In genomic region chr15:84653910-84654688, GRCh38 we compare ENCODE assay signal across 1 cellular context.
A peak's percentile ranks its signal among the peaks of the same experiment; 100 is the strongest.
TF ChIP-seq lines count a peak whose summit lies in the region.

TSS of gene WDR73 (minus strand) at chr15:84654283. CDS start at chr15:84654274, 9 bp downstream.

TF ChIP-seq in HEK293, 187 proteins besides CTCF, POLR2A, EP300 and RAD21 (continued from another document and continues in another):
- peak; percentile 92 for TF ChIP-seq ZBTB11 (tag by site-specific recombination; conservative IDR thresholded peaks at IDR 0.05; ENCODE audit: low read depth)
- TF ChIP-seq ZNF548 (tag by site-specific recombination; IDR thresholded peaks at IDR 0.05) = no peak
- no peak for TF ChIP-seq ZNF362 (tag by site-specific recombination; IDR thresholded peaks at IDR 0.05)
- no peak for TF ChIP-seq ZNF155 (tag by site-specific recombination; IDR thresholded peaks at IDR 0.05)
- peak; percentile 69; the same call in 1 of the 2 replicates for TF ChIP-seq ZFP37 (tag by site-specific recombination; IDR thresholded peaks at IDR 0.05)
- no peak for TF ChIP-seq ZNF473 (tag by site-specific recombination; IDR thresholded peaks at IDR 0.05)
- no peak for TF ChIP-seq ZNF561 (tag by site-specific recombination; IDR thresholded peaks at IDR 0.05; ENCODE audit: borderline replicate concordance)
- peak; percentile 73 for TF ChIP-seq IKZF3 (tag by site-specific recombination; IDR thresholded peaks at IDR 0.05)
- TF ChIP-seq ZNF585B (tag by site-specific recombination; IDR thresholded peaks at IDR 0.05) = no peak
- peak; percentile 89 for TF ChIP-seq KLF16 (tag by site-specific recombination; IDR thresholded peaks at IDR 0.05)
- peak; percentile 56; the same call in 1 of the 2 replicates for TF ChIP-seq INSM2 (tag by site-specific recombination; IDR thresholded peaks at IDR 0.05)
- no peak for TF ChIP-seq ZNF221 (tag by site-specific recombination; IDR thresholded peaks at IDR 0.05; ENCODE audit: borderline replicate concordance)
- TF ChIP-seq ZBTB7A (tag by site-specific recombination; IDR thresholded peaks at IDR 0.05; ENCODE audit: low read depth) = no peak
- no peak for TF ChIP-seq ZNF423 (tag by site-specific recombination; IDR thresholded peaks at IDR 0.05)
- peak; percentile 38; the same call in 1 of the 2 replicates for TF ChIP-seq ZNF146 (tag by site-specific recombination; IDR thresholded peaks at IDR 0.05)
- TF ChIP-seq ZNF664 (tag by site-specific recombination; IDR thresholded peaks at IDR 0.05) = no peak
- no peak for TF ChIP-seq ZNF510 (tag by site-specific recombination; IDR thresholded peaks at IDR 0.05; ENCODE audit: insufficient replicate concordance)
- no peak for TF ChIP-seq ZSCAN4 (tag by site-specific recombination; IDR thresholded peaks at IDR 0.05)
- no peak for TF ChIP-seq ZNF555 (tag by site-specific recombination; conservative IDR thresholded peaks at IDR 0.05)
- TF ChIP-seq ZNF121 (tag by site-specific recombination; IDR thresholded peaks at IDR 0.05) = no peak
- TF ChIP-seq GLIS1 (tag by site-specific recombination; IDR thresholded peaks at IDR 0.05) = peak; percentile 50; the same call in 1 of the 2 replicates
- TF ChIP-seq REPIN1 (tag by site-specific recombination; IDR thresholded peaks at IDR 0.05; ENCODE audit: low read depth) = no peak
- no peak for TF ChIP-seq ZNF24 (tag by site-specific recombination; IDR thresholded peaks at IDR 0.05)
- TF ChIP-seq ZNF670 (tag by site-specific recombination; IDR thresholded peaks at IDR 0.05; ENCODE audit: low read depth) = no peak
- TF ChIP-seq REST (tag by site-specific recombination; IDR thresholded peaks at IDR 0.05) = no peak
- no peak for TF ChIP-seq ZNF48 (tag by site-specific recombination; IDR thresholded peaks at IDR 0.05)
- TF ChIP-seq ZNF274 (IDR thresholded peaks at IDR 0.05; ENCODE audit: low read length) = no peak
- TF ChIP-seq ZNF274 (tag by site-specific recombination; IDR thresholded peaks at IDR 0.05; ENCODE audit: borderline replicate concordance) = no peak
- TF ChIP-seq ZNF114 (tag by site-specific recombination; IDR thresholded peaks at IDR 0.05) = no peak
- TF ChIP-seq ZIC2 (tag by site-specific recombination; IDR thresholded peaks at IDR 0.05) = no peak; the same call in 1 of the 2 replicates
- no peak for TF ChIP-seq ZNF292 (tag by site-specific recombination; IDR thresholded peaks at IDR 0.05; ENCODE audit: borderline replicate concordance, low read depth)
- TF ChIP-seq ZNF223 (tag by site-specific recombination; IDR thresholded peaks at IDR 0.05) = no peak
- TF ChIP-seq ZSCAN5A (tag by site-specific recombination; IDR thresholded peaks at IDR 0.05) = no peak
- no peak for TF ChIP-seq FEZF1 (tag by site-specific recombination; IDR thresholded peaks at IDR 0.05)
- TF ChIP-seq ZNF394 (tag by site-specific recombination; IDR thresholded peaks at IDR 0.05; ENCODE audit: borderline replicate concordance) = no peak
- no peak for TF ChIP-seq ZNF837 (tag by site-specific recombination; IDR thresholded peaks at IDR 0.05)
- TF ChIP-seq ZNF558 (tag by site-specific recombination; IDR thresholded peaks at IDR 0.05) = no peak
- no peak for TF ChIP-seq ZSCAN18 (tag by site-specific recombination; IDR thresholded peaks at IDR 0.05)
- 0 out of 2 replicates have a peak, but pooled peaks have one; percentile 56 for TF ChIP-seq ZNF184 (tag by site-specific recombination; IDR thresholded peaks at IDR 0.05)
- peak; percentile 64 for TF ChIP-seq ZNF692 (tag by site-specific recombination; IDR thresholded peaks at IDR 0.05)
- TF ChIP-seq ZBTB20 (tag by site-specific recombination; IDR thresholded peaks at IDR 0.05) = peak; percentile 43; the same call in 1 of the 2 replicates
